ENCODE assay signal across 8 cellular contexts in genomic region chr3:44339181-44339741, GRCh38. TPM values are rescaled to one million over a fixed set of nuclear protein-coding genes. Genes with fewer than 3 reads are reported as not detected.
DNase-seq lines count a peak whose midpoint lies in the region; ATAC-seq, FAIRE-seq and TF ChIP-seq lines count a peak whose summit lies in the region.

No MANE protein-coding gene starts in this region.

- peaks cover 26 to 34% of the 10 kb centered on the region in 2 donors for H3K4me1 ChIP-seq in gastrocnemius medialis

- TF ChIP-seq CTCF in SU-DHL-6 (IDR thresholded peaks at IDR 0.05; ENCODE audit: insufficient read depth, low read length, poor library complexity, severe bottlenecking) (no peak), foreskin fibroblast (IDR thresholded peaks at IDR 0.05; ENCODE audit: low read depth, low read length) (no peak), gastrocnemius medialis (IDR thresholded peaks at IDR 0.05 in 4 of 5, conservative IDR thresholded peaks at IDR 0.05 in 1 of 5) (no peak)

- H3K27ac ChIP-seq in SU-DHL-6 (ENCODE audit: low read depth, low read length) (peak overlapping the region; percentile 84), gastrocnemius medialis (peak overlapping the region; percentile 91 to 99 (median 98))

- H3K9ac ChIP-seq in SU-DHL-6 (ENCODE audit: low read length): peak overlapping the region; percentile 71

- H3K36me3 ChIP-seq in SU-DHL-6 (ENCODE audit: low read length) (no peaks in the 10 kb centered on the region), gastrocnemius medialis (no peaks in the 10 kb centered on the region)

- H3K4me3 ChIP-seq in SU-DHL-6 (ENCODE audit: insufficient read depth, low read length, poor library complexity, severe bottlenecking): peak overlapping the region; percentile 77
- peak overlapping the region; percentile 64 to 91 for H3K4me3 ChIP-seq in foreskin fibroblast (ENCODE audit: low read depth in 1 of 2, low read length in 2 of 2)
- H3K4me3 ChIP-seq in gastrocnemius medialis: peak overlapping the region; percentile 77 to 95 (median 86)

- no peaks in the 10 kb centered on the region for H3K9me2 ChIP-seq in SU-DHL-6 (replicated peaks; ENCODE audit: insufficient read depth, low read length)

- peak overlapping the region; percentile 98 for H3K4me2 ChIP-seq in SU-DHL-6 (ENCODE audit: low read depth, low read length, poor library complexity, severe bottlenecking)

- peak; percentile 35 for FAIRE-seq in GM19239 (lab: Jason Lieb, UNC)

- no peak for TF ChIP-seq POLR2A in gastrocnemius medialis (IDR thresholded peaks at IDR 0.05)

- in situ Hi-C loops in gastrocnemius medialis (cut with MboI; ENCODE audit: low sequenced_read_pairs in 4 of 4): loop anchor here in 1 of 4 donors (25.0 kb wide), 1 partner anchor 173 kb away; no protein-coding TSS in a partner anchor

- intact Hi-C loops in gastrocnemius medialis (cut with DNase I; ENCODE audit: low total_unique reads): loop anchor here (5.0 to 10.0 kb wide), 5 partner anchors 103 to 1334 kb away; partner anchors contain the start of genes KIAA1143, KIF15 and ZNF197

- no peaks in the 10 kb centered on the region for H4K20me1 ChIP-seq in SU-DHL-6 (ENCODE audit: low read depth, low read length)

- H3K79me2 ChIP-seq in SU-DHL-6 (ENCODE audit: insufficient read depth, low read length): peaks cover 27% of the 10 kb centered on the region

- no peaks in the 10 kb centered on the region for H3K27me3 ChIP-seq in SU-DHL-6 (ENCODE audit: low read length)
- no peaks in the 10 kb centered on the region for H3K27me3 ChIP-seq in gastrocnemius medialis

- no peak for DNase-seq in GM19239 (ENCODE audit: insufficient read length, low spot score)
- DNase-seq in foreskin fibroblast: peak in 1 of 2 donors; percentile 9
- DNase-seq in gastrocnemius medialis: no peak
- no peak for DNase-seq in retina
- no peak for DNase-seq in GM19238 (ENCODE audit: insufficient read length, low spot score)
- no peak for DNase-seq in activated gamma-delta T cell treated with Interleukin-2 at 50 U/mL for 16 hours

- peak overlapping the region; percentile 94 for H2AFZ ChIP-seq in SU-DHL-6 (ENCODE audit: low read depth, low read length, severe bottlenecking)

- no peak for ATAC-seq in gastrocnemius medialis
- ATAC-seq in GM21515 (IDR thresholded peaks at IDR 0.05; ENCODE audit: unreplicated experiment): no peak

- H3F3A ChIP-seq in SU-DHL-6 (ENCODE audit: insufficient read depth): peaks cover 15% of the 10 kb centered on the region

- H3K9me3 ChIP-seq in SU-DHL-6 (ENCODE audit: insufficient read depth, low read length) (no peaks in the 10 kb centered on the region), gastrocnemius medialis (no peaks in the 10 kb centered on the region)

RNA-seq across cellular contexts. Expression of gene TCAIM, which starts 0.7 kb away (rescaled TPM):
- total RNA-seq in gastrocnemius medialis: 10 to 100 TPM; 15.5 to 26.9 (median 22.7) TPM
